1 cellular context compared by ENCODE assay signal in genomic region chrX:109774706-109775105, GRCh38.
TF ChIP-seq lines count a peak whose summit lies in the region.

No MANE protein-coding gene starts in this region.

TF ChIP-seq in GM12878, 131 proteins besides CTCF, POLR2A, EP300 and RAD21 (continued from another document):
- TF ChIP-seq ZNF687 (IDR thresholded peaks at IDR 0.05) (no peak), PAX5 (IDR thresholded peaks at IDR 0.05; ENCODE audit: borderline replicate concordance, low read depth, low read length) (peak; percentile 80; the same call in 1 of the 2 replicates), POLR2AphosphoS2 (IDR thresholded peaks at IDR 0.05; ENCODE audit: low read depth, low read length) (no peak), NFXL1 (IDR thresholded peaks at IDR 0.05; ENCODE audit: borderline replicate concordance) (no peak), ZNF217 (IDR thresholded peaks at IDR 0.05) (peak; percentile 86), CEBPB (IDR thresholded peaks at IDR 0.05; ENCODE audit: borderline replicate concordance in 1 of 2, low read depth in 2 of 2, low read length in 2 of 2) (0 out of 4 replicates have a peak, but pooled peaks of 1 of the 2 experiments have one; percentile 80), NFIC (IDR thresholded peaks at IDR 0.05; ENCODE audit: low read depth, low read length) (peak; percentile 95), BCL3 (IDR thresholded peaks at IDR 0.05; ENCODE audit: borderline replicate concordance, insufficient read depth, low read depth, low read length, poor library complexity, severe bottlenecking) (peak; percentile 56), HCFC1 (IDR thresholded peaks at IDR 0.05; ENCODE audit: low read length) (no peak), BCLAF1 (IDR thresholded peaks at IDR 0.05) (no peak), ZNF24 (IDR thresholded peaks at IDR 0.05) (no peak), RUNX3 (IDR thresholded peaks at IDR 0.05; ENCODE audit: low read length) (peak; percentile 85), GABPA (IDR thresholded peaks at IDR 0.05; ENCODE audit: low read depth) (peak; percentile 51; the same call in 1 of the 2 replicates), MYC (IDR thresholded peaks at IDR 0.05; ENCODE audit: insufficient read depth, insufficient read length, insufficient replicate concordance, low read length, severe bottlenecking) (no peak), RELB (IDR thresholded peaks at IDR 0.05; ENCODE audit: low read depth) (peak; percentile 58; the same call in 1 of the 2 replicates), ATF7 (IDR thresholded peaks at IDR 0.05; ENCODE audit: low read depth) (peak; percentile 91), E2F8 (IDR thresholded peaks at IDR 0.05; ENCODE audit: low read depth, partially characterized antibody) (no peak), ETV6 (conservative IDR thresholded peaks at IDR 0.05 in 1 of 2, IDR thresholded peaks at IDR 0.05 in 1 of 2; ENCODE audit: borderline replicate concordance in 1 of 2, low read depth in 1 of 2) (peak in 1 of 2 experiments; percentile 85; a peak in 2 of 4 replicates), CHD2 (IDR thresholded peaks at IDR 0.05; ENCODE audit: borderline replicate concordance, low read depth, low read length) (peak; percentile 49; the same call in 1 of the 2 replicates), NBN (IDR thresholded peaks at IDR 0.05) (0 out of 2 replicates have a peak, but pooled peaks have one; percentile 22), TCF7 (IDR thresholded peaks at IDR 0.05; ENCODE audit: borderline replicate concordance) (peak; percentile 28; the same call in 1 of the 2 replicates), IRF4 (IDR thresholded peaks at IDR 0.05; ENCODE audit: low read depth, low read length) (peak; percentile 91)
